In genomic region chr4:57099363-57099762, GRCh38 we compare ENCODE assay signal across 18 cellular contexts. TPM values are rescaled to one million over a fixed set of nuclear protein-coding genes. Genes with fewer than 3 reads are reported as not detected.
DNase-seq lines count a peak whose midpoint lies in the region; ATAC-seq, FAIRE-seq and TF ChIP-seq lines count a peak whose summit lies in the region.
"Had no signal": no experiment of that assay in that cellular context is flagged by ENCODE, and none has a peak within 500 bp of the region (broad histone marks: within the 10 kb centered on the region; RNA-seq: fewer than 3 reads in every experiment).

No MANE protein-coding gene starts in this region.

- H3K9me3 ChIP-seq in A549 = no peaks in the 10 kb centered on the region
- H3K9me3 ChIP-seq in SK-N-MC (ENCODE audit: low read depth, low read length) = no peaks in the 10 kb centered on the region
- no peaks in the 10 kb centered on the region for H3K9me3 ChIP-seq in skeletal muscle satellite cell (replicated peaks; ENCODE audit: low read length)
- H3K9me3 ChIP-seq in neuronal stem cell (replicated peaks in 1 of 2; ENCODE audit: control insufficient read depth in 2 of 2, insufficient read depth in 1 of 2, low read depth in 1 of 2, low read length in 2 of 2) = no peaks in the 10 kb centered on the region
- H3K9me3 ChIP-seq: lower lobe of right lung had no signal

- H2BK15ac ChIP-seq in neuronal stem cell (ENCODE audit: low read length) = no peak overlapping the region

- no peaks in the 10 kb centered on the region for H3K27me3 ChIP-seq in skeletal muscle satellite cell (ENCODE audit: control insufficient read depth, insufficient read depth, low read length)
- peaks cover 0 to 2% (median 0%) of the 10 kb centered on the region in 3 experiments for H3K27me3 ChIP-seq in neuronal stem cell (ENCODE audit: control insufficient read depth in 3 of 3, insufficient read depth in 3 of 3, low read depth in 1 of 3, low read length in 3 of 3)

- POLR2A ChIA-PET in A549 (lab: Yijun Ruan, JAX) = no interaction called here

- in situ Hi-C loops in GM13976 (cut with MboI; ENCODE audit: low sequenced_read_pairs, unreplicated experiment) = no loop called here

- H3K79me1 ChIP-seq in neuronal stem cell (ENCODE audit: low read depth, low read length) = no peaks in the 10 kb centered on the region

- 84% methylated on average over 2 of the region's 2 CpGs for WGBS in A549 (ENCODE audit: missing lambda C conversion rate)
- no CpG with 5 or more reads among the region's 2 CpGs for WGBS in neuronal stem cell (ENCODE audit: extremely low coverage in 2 of 2, insufficient read length in 2 of 2, insufficient replicate concordance in 1 of 2), 2 donors

- peak overlapping the region in 4 of 6 donors; percentile 21 to 75 (median 28) for H3K27ac Mint-ChIP-seq in immature natural killer cell
- H3K27ac Mint-ChIP-seq: dendritic cell treated with granulocyte-macrophage colony-stimulating factor and Interleukin-4, amounts not matched to agents 40 ng/mL and 50 ng/mL, for 4 days; T-cell had no signal

- TF ChIP-seq CTCF in A549 (IDR thresholded peaks at IDR 0.05) (no peak), GM13976 (IDR thresholded peaks at IDR 0.05; ENCODE audit: borderline replicate concordance, control extremely low read depth, extremely low read depth, insufficient read depth, missing control alignments) (no peak)

- no peak overlapping the region for H2AK5ac ChIP-seq in neuronal stem cell (ENCODE audit: low read depth, low read length)

- no peaks in the 10 kb centered on the region for H3K36me3 Mint-ChIP-seq in immature natural killer cell
- H3K36me3 Mint-ChIP-seq: T-cell had no signal

- no peak overlapping the region for H2BK5ac ChIP-seq in neuronal stem cell (ENCODE audit: low read length)

- CTCF ChIA-PET in A549 (lab: Yijun Ruan, JAX) = interaction anchor here (2.1 kb wide), 1 partner anchor 62 kb away, joined by 8 read pairs; no protein-coding TSS in a partner anchor

- H3K27ac ChIP-seq in A549 (peak overlapping the region; percentile 48 to 79; a peak in 5 of 6 replicates), SK-N-MC (peak overlapping the region; percentile 82), neuronal stem cell (replicated peaks; ENCODE audit: low read length) (no peak overlapping the region)
- H3K27ac ChIP-seq: lower lobe of right lung, WERI-Rb-1 had no signal

- no peak overlapping the region for H3K14ac ChIP-seq in neuronal stem cell (ENCODE audit: low read length)

- H3K4me2 ChIP-seq in A549 = peak overlapping the region; percentile 4; the same call in 2 of the 3 replicates
- H3K4me2 ChIP-seq in skeletal muscle satellite cell (ENCODE audit: low read length) = peak overlapping the region; percentile 20
- H3K4me2 ChIP-seq in neuronal stem cell (ENCODE audit: insufficient read depth, low read length, poor library complexity, severe bottlenecking) = no peak overlapping the region

- no peak for TF ChIP-seq RAD21 in A549 (conservative IDR thresholded peaks at IDR 0.05 in 1 of 2, IDR thresholded peaks at IDR 0.05 in 1 of 2)

- H2BK12ac ChIP-seq in neuronal stem cell (ENCODE audit: low read length) = no peak overlapping the region

- no peaks in the 10 kb centered on the region for H3K36me3 ChIP-seq in SK-N-MC (ENCODE audit: insufficient read depth, low read length)
- H3K36me3 ChIP-seq in skeletal muscle satellite cell (ENCODE audit: insufficient read depth, low read length) = peaks cover 24% of the 10 kb centered on the region
- no peaks in the 10 kb centered on the region for H3K36me3 ChIP-seq in neuronal stem cell (replicated peaks in 1 of 2; ENCODE audit: control insufficient read depth in 2 of 2, insufficient read depth in 2 of 2, low read length in 2 of 2)
- H3K36me3 ChIP-seq: lower lobe of right lung, WERI-Rb-1 had no signal

- H3K4me3 Mint-ChIP-seq in immature natural killer cell = no peak overlapping the region
- H3K4me3 Mint-ChIP-seq: dendritic cell treated with granulocyte-macrophage colony-stimulating factor and Interleukin-4, amounts not matched to agents 40 ng/mL and 50 ng/mL, for 4 days; T-cell had no signal

- no peak for TF ChIP-seq EP300 in A549 (IDR thresholded peaks at IDR 0.05)

- no peak overlapping the region for H3K23ac ChIP-seq in neuronal stem cell (ENCODE audit: low read depth, low read length, poor library complexity)

- DNase-seq in A549 (ENCODE audit: low read depth in 1 of 2, low spot score in 1 of 2) (no peak), SK-N-MC (ENCODE audit: low read depth, low spot score) (no peak), immature natural killer cell (no peak), GM13976 (ENCODE audit: low spot score) (no peak), neuronal stem cell (ENCODE audit: low spot score) (no peak), foreskin melanocyte (no peak)
- DNase-seq: activated CD8-positive, alpha-beta memory T cell treated with anti-CD3 and anti-CD28 coated beads for 24 hours; activated effector memory CD4-positive, alpha-beta T cell treated with Interleukin-2 at 50 U/mL for 16 hours; amygdala; lower lobe of right lung; NCI-H1930; small intestine; stimulated activated naive CD4-positive, alpha-beta T cell; T-cell; WERI-Rb-1 had no signal

- H3K9me3 Mint-ChIP-seq in immature natural killer cell = no peaks in the 10 kb centered on the region
- H3K9me3 Mint-ChIP-seq: dendritic cell treated with granulocyte-macrophage colony-stimulating factor and Interleukin-4, amounts not matched to agents 40 ng/mL and 50 ng/mL, for 4 days; T-cell had no signal

- FAIRE-seq in A549 (lab: Jason Lieb, UNC) = no peak
- FAIRE-seq: small intestine had no signal

- peaks cover 43 to 61% of the 10 kb centered on the region in 2 donors for H3K4me1 Mint-ChIP-seq in immature natural killer cell
- H3K4me1 Mint-ChIP-seq: T-cell had no signal

- no peak overlapping the region for H3K4ac ChIP-seq in neuronal stem cell (ENCODE audit: low read length)

- H3K9ac ChIP-seq in SK-N-MC (ENCODE audit: insufficient read length) (no peak overlapping the region), skeletal muscle satellite cell (ENCODE audit: low read depth, low read length) (peak overlapping the region; percentile 55), neuronal stem cell (ENCODE audit: low read depth, low read length, poor library complexity) (no peak overlapping the region)

- no peak for ATAC-seq in A549
- ATAC-seq in GM18861 (IDR thresholded peaks at IDR 0.05; ENCODE audit: unreplicated experiment) = no peak
- ATAC-seq: lower lobe of right lung, T-cell had no signal

- H3K4me1 ChIP-seq in A549 (peaks cover 99% of the 10 kb centered on the region), skeletal muscle satellite cell (ENCODE audit: control insufficient read depth, insufficient read depth, low read length) (peaks cover 75% of the 10 kb centered on the region), neuronal stem cell (ENCODE audit: control insufficient read depth in 2 of 2, insufficient read depth in 1 of 2, low read depth in 1 of 2, low read length in 2 of 2) (peaks cover 3 to 12% of the 10 kb centered on the region in 2 donors)

- no peak overlapping the region for H3K18ac ChIP-seq in neuronal stem cell (ENCODE audit: low read length)

- H3K4me3 ChIP-seq in A549 (no peak overlapping the region), SK-N-MC (peak overlapping the region; percentile 24; the same call in 1 of the 2 replicates), skeletal muscle satellite cell (ENCODE audit: low read length) (no peak overlapping the region), neuronal stem cell (ENCODE audit: low read length in 2 of 2) (no peak overlapping the region)
- H3K4me3 ChIP-seq: lower lobe of right lung had no signal

- H4K8ac ChIP-seq in neuronal stem cell (ENCODE audit: low read depth, low read length) = no peak overlapping the region

- TF ChIP-seq POLR2A in A549 (IDR thresholded peaks at IDR 0.05; ENCODE audit: low read length) = no peak

- no peak overlapping the region for H2AFZ ChIP-seq in neuronal stem cell (ENCODE audit: low read length)

- no peaks in the 10 kb centered on the region for H3K27me3 Mint-ChIP-seq in immature natural killer cell (ENCODE audit: low read depth in 3 of 3)
- H3K27me3 Mint-ChIP-seq: dendritic cell treated with granulocyte-macrophage colony-stimulating factor and Interleukin-4, amounts not matched to agents 40 ng/mL and 50 ng/mL, for 4 days had no signal

- no peak overlapping the region for H2BK120ac ChIP-seq in neuronal stem cell (ENCODE audit: low read depth, low read length)

- no peak overlapping the region for H4K91ac ChIP-seq in neuronal stem cell (ENCODE audit: low read depth, low read length, poor library complexity)

TF ChIP-seq in A549, 52 proteins besides CTCF, POLR2A, EP300 and RAD21:
- TF ChIP-seq JUN (IDR thresholded peaks at IDR 0.05) (no peak), ZNF302 (CRISPR knock-in tag; IDR thresholded peaks at IDR 0.05) (no peak), SREBF2 (IDR thresholded peaks at IDR 0.05) (no peak)
TF ChIP-seq in A549: peak in this region for 0.

RNA-seq across cellular contexts. Expression of gene IGFBP7, which starts 10.8 kb away (rescaled TPM):
- polyA plus RNA-seq in A549 (2011; rRNA removed) = 120 and 133 TPM in 2 replicates
- 149 and 189 TPM in 2 replicates for polyA plus RNA-seq in A549 (2012; cell fraction: cytosol; rRNA removed)
- 215 and 294 TPM in 2 replicates for polyA plus RNA-seq in A549 (2012; cell fraction: nucleus; rRNA removed)
- polyA plus RNA-seq in A549 (2017; fragmentation: RNase III; extraction: RNeasy Plus Mini Kit Qiagen cat#74134 plus additional on column Dnase treatment) = 177 to 255 TPM (median 227 TPM) in 3 replicates
- 26.4 and 27.2 TPM in 2 replicates for polyA minus RNA-seq in A549 (2011; rRNA and poly(A)+ RNA removed)
- polyA plus RNA-seq in immature natural killer cell = 100 to 1,000 TPM; 192 to 270 (median 246) TPM
- total RNA-seq in skeletal muscle satellite cell (2012; rRNA removed) = 29.9 and 36.7 TPM in 2 replicates
- polyA plus RNA-seq in neuronal stem cell (2013, experiment 1 of 2) = 3.3 TPM
- polyA plus RNA-seq in neuronal stem cell (2013, experiment 2 of 2) = 3.1 TPM
